In the genomic region with DNA sequence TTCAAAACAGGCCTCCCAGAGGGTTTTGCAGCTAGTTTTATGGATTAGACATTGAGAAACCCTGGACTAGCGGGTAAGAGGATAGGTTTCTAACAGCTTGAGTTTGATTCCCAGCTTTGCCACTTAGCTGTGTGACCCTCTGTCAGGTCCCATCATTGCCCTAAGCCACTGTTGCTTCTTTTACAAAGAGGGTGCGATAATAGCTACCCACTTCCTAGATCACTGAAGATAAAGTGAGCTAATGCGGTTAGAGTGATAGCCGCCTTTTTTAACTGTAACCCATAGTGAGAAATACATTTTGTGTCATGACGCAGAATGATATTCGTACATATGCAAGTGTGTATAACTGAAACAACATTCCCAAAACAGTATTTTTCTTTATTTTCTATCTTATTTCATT, we compare ENCODE assay signal across 20 cellular contexts. TPM values are rescaled to one million over a fixed set of nuclear protein-coding genes. Genes with fewer than 3 reads are reported as not detected.
DNase-seq lines count a peak whose midpoint lies in the region; ATAC-seq and TF ChIP-seq lines count a peak whose summit lies in the region.
"Had no signal": no experiment of that assay in that cellular context is flagged by ENCODE, and none has a peak within 500 bp of the region (broad histone marks: within the 10 kb centered on the region; RNA-seq: fewer than 3 reads in every experiment).

No MANE protein-coding gene starts in this region.

- H3K36me3 ChIP-seq in cardiac muscle cell (peaks cover 39% of the 10 kb centered on the region), heart right ventricle (peaks cover 6 to 100% (median 54%) of the 10 kb centered on the region in 9 donors), left lung (peaks cover 0 to 100% of the 10 kb centered on the region in 2 donors)

- peaks cover 12% of the 10 kb centered on the region for H3K4me1 Mint-ChIP-seq in T-helper 17 cell
- H3K4me1 Mint-ChIP-seq in effector memory CD8-positive, alpha-beta T cell (ENCODE audit: low read depth in 2 of 2): peaks cover 34 to 43% of the 10 kb centered on the region in 2 donors

- no peak for TF ChIP-seq CTCF in cardiac muscle cell (IDR thresholded peaks at IDR 0.05; ENCODE audit: low read depth, low read length)
- TF ChIP-seq CTCF in heart right ventricle (IDR thresholded peaks at IDR 0.05): no peak
- TF ChIP-seq CTCF in left lung (IDR thresholded peaks at IDR 0.05): no peak

- no peaks in the 10 kb centered on the region for H3K27me3 Mint-ChIP-seq in T-helper 17 cell
- H3K27me3 Mint-ChIP-seq in effector memory CD8-positive, alpha-beta T cell: no peaks in the 10 kb centered on the region

- H3K36me3 Mint-ChIP-seq in T-helper 17 cell (ENCODE audit: low read depth): peaks cover 18% of the 10 kb centered on the region
- peaks cover 79% of the 10 kb centered on the region for H3K36me3 Mint-ChIP-seq in effector memory CD8-positive, alpha-beta T cell (ENCODE audit: insufficient read depth)

- no peak overlapping the region for H3K4me3 Mint-ChIP-seq in T-helper 17 cell
- peak overlapping the region; percentile 43 to 59 for H3K4me3 Mint-ChIP-seq in effector memory CD8-positive, alpha-beta T cell
- H3K4me3 Mint-ChIP-seq: GM23338 had no signal

- no peak for DNase-seq in cardiac muscle cell (ENCODE audit: low read depth in 1 of 2, low spot score in 1 of 2)
- DNase-seq in heart right ventricle: no peak
- no peak for DNase-seq in T-helper 17 cell
- DNase-seq in effector memory CD8-positive, alpha-beta T cell: peak; percentile 29 to 40 (median 36)
- DNase-seq in activated CD4-positive, CD25-positive, alpha-beta regulatory T cell treated with anti-CD3 and anti-CD28 coated beads, Interleukin-2, amount 50 U/mL, for 72 hours: no peak
- no peak for DNase-seq in H4 (ENCODE audit: low spot score)
- no peak for DNase-seq in left lung
- DNase-seq: BE2C, COR-L47, DMS79 treated with DMSO at 0.1 percent for 48 hours, NCI-H1105 treated with DMSO at 0.1 percent for 48 hours, NCI-H2029 treated with DMSO at 0.1 percent for 48 hours, NCI-H226, NCI-H510A treated with DMSO at 0.1 percent for 48 hours, NCI-H748 treated with DMSO at 0.1 percent for 48 hours, SHP77 treated with DMSO at 0.1 percent for 48 hours had no signal

- no peaks in the 10 kb centered on the region for H3K27me3 ChIP-seq in cardiac muscle cell
- no peaks in the 10 kb centered on the region for H3K27me3 ChIP-seq in heart right ventricle
- H3K27me3 ChIP-seq in left lung: no peaks in the 10 kb centered on the region
- H3K27me3 ChIP-seq: BE2C had no signal

- ATAC-seq in heart right ventricle (no peak), T-helper 17 cell (peak; percentile 45), left lung (no peak)
- peak; percentile 98 for ATAC-seq in effector memory CD8-positive, alpha-beta T cell (replicated peaks)

- H3K9me3 Mint-ChIP-seq in effector memory CD8-positive, alpha-beta T cell: no peaks in the 10 kb centered on the region
- H3K9me3 Mint-ChIP-seq: GM23338 had no signal

- H3K4me3 ChIP-seq in cardiac muscle cell (no peak overlapping the region), heart right ventricle (no peak overlapping the region), left lung (no peak overlapping the region)
- H3K4me3 ChIP-seq: A549, GM12878, GM23338 had no signal

- peaks cover 46% of the 10 kb centered on the region for H3K4me1 ChIP-seq in cardiac muscle cell (ENCODE audit: low read depth)
- H3K4me1 ChIP-seq in heart right ventricle: peaks cover 0 to 47% (median 36%) of the 10 kb centered on the region in 9 donors
- peaks cover 15% of the 10 kb centered on the region in 2 donors for H3K4me1 ChIP-seq in left lung
- H3K4me1 ChIP-seq: A549, BE2C had no signal

- no peaks in the 10 kb centered on the region for H3K9me3 ChIP-seq in cardiac muscle cell (ENCODE audit: low read depth)
- H3K9me3 ChIP-seq in heart right ventricle: no peaks in the 10 kb centered on the region
- no peaks in the 10 kb centered on the region for H3K9me3 ChIP-seq in T-helper 17 cell (ENCODE audit: control insufficient read depth, low read length, poor library complexity, severe bottlenecking)
- no peaks in the 10 kb centered on the region for H3K9me3 ChIP-seq in left lung
- H3K9me3 ChIP-seq: A549, BE2C had no signal

- intact Hi-C loops in heart right ventricle (cut with DNase I): loop anchor here in 3 of 10 donors (10.0 kb wide), 1 partner anchor 169 kb away; no protein-coding TSS in a partner anchor
- intact Hi-C loops in left lung (cut with DNase I): no loop called here

- H3K27ac ChIP-seq in cardiac muscle cell: peak overlapping the region; percentile 85
- H3K27ac ChIP-seq in heart right ventricle: no peak overlapping the region
- H3K27ac ChIP-seq in left lung: no peak overlapping the region
- H3K27ac ChIP-seq: A549, KMS-11 had no signal

- 75 to 97% methylated on average over 6 of the region's 6 CpGs for WGBS in heart right ventricle, 2 donors

- no peak overlapping the region for H3K27ac Mint-ChIP-seq in T-helper 17 cell
- peak overlapping the region in 1 of 2 donors; percentile 81 for H3K27ac Mint-ChIP-seq in effector memory CD8-positive, alpha-beta T cell

RNA-seq across cellular contexts. Expression of a gene that starts 40.3 kb away (rescaled TPM):
- total RNA-seq in cardiac muscle cell: 0.04 TPM in 1 of 2 replicates, not detected in the other
- 0.48 and 0.50 TPM in 2 replicates for polyA plus RNA-seq in cardiac muscle cell
- total RNA-seq in heart right ventricle: 10 to 100 TPM in 7 of 10 donors, 1 to 10 TPM in 3; 6.8 to 83.9 (median 11.2) TPM
- polyA plus RNA-seq in heart right ventricle: 1 to 10 TPM; 4.8 to 6.4 TPM
- 1 to 10 TPM; 2.7 to 3.4 TPM for total RNA-seq in T-helper 17 cell
- 0.02 TPM in 1 of 2 replicates, not detected in the other for total RNA-seq in H4 (2014; rRNA removed; shearing (Covaris generic))
- 10 to 100 TPM; 52.8 to 93.1 TPM for total RNA-seq in left lung
- total RNA-seq: GM23338 had no signal

RNA-seq across cellular contexts. Expression of a gene that starts 45.5 kb away (rescaled TPM):
- 27.8 and 51.0 TPM in 2 replicates for total RNA-seq in cardiac muscle cell
- 16.7 and 23.9 TPM in 2 replicates for polyA plus RNA-seq in cardiac muscle cell
- 10 to 100 TPM; 12.7 to 17.8 (median 14.9) TPM for total RNA-seq in heart right ventricle
- 10 to 100 TPM; 12.8 to 17.9 TPM for polyA plus RNA-seq in heart right ventricle
- total RNA-seq in T-helper 17 cell: 10 to 100 TPM; 31.9 to 40.8 TPM
- 19.0 and 21.1 TPM in 2 replicates for total RNA-seq in H4 (2014; rRNA removed; shearing (Covaris generic))
- total RNA-seq in left lung: 10 to 100 TPM; 27.5 to 37.1 TPM

RNA-seq across cellular contexts. Expression of a gene that starts 45.6 kb away (rescaled TPM):
- 3.5 and 7.6 TPM in 2 replicates for total RNA-seq in cardiac muscle cell
- polyA plus RNA-seq in cardiac muscle cell: 10.3 and 11.4 TPM in 2 replicates
- 1 to 10 TPM; 2.2 to 4.2 (median 2.8) TPM for total RNA-seq in heart right ventricle
- polyA plus RNA-seq in heart right ventricle: 1 to 10 TPM; 2.1 to 4.0 TPM
- 1 to 10 TPM; 1.4 to 2.0 TPM for total RNA-seq in T-helper 17 cell
- 4.0 and 7.4 TPM in 2 replicates for total RNA-seq in H4 (2014; rRNA removed; shearing (Covaris generic))
- 1 to 10 TPM; 4.1 to 5.8 TPM for total RNA-seq in left lung

Comparison
In these comparisons a context has a peak if more than half of its experiments do, and no peak if none do; other contexts are left out.
1. DNase-seq: peak in effector memory CD8-positive, alpha-beta T cell (3 of 3); none in cardiac muscle cell (0 of 2), heart right ventricle (0 of 2), T-helper 17 cell (0 of 3), activated CD4-positive, CD25-positive, alpha-beta regulatory T cell treated with anti-CD3 and anti-CD28 coated beads, Interleukin-2, amount 50 U/mL, for 72 hours (single experiment), H4 (single experiment) and left lung (0 of 2).
2. ATAC-seq: peak in T-helper 17 cell (single experiment) and effector memory CD8-positive, alpha-beta T cell (single experiment); none in heart right ventricle (0 of 8) and left lung (single experiment).